ENCODE assay signal across 8 cellular contexts in the genomic region with DNA sequence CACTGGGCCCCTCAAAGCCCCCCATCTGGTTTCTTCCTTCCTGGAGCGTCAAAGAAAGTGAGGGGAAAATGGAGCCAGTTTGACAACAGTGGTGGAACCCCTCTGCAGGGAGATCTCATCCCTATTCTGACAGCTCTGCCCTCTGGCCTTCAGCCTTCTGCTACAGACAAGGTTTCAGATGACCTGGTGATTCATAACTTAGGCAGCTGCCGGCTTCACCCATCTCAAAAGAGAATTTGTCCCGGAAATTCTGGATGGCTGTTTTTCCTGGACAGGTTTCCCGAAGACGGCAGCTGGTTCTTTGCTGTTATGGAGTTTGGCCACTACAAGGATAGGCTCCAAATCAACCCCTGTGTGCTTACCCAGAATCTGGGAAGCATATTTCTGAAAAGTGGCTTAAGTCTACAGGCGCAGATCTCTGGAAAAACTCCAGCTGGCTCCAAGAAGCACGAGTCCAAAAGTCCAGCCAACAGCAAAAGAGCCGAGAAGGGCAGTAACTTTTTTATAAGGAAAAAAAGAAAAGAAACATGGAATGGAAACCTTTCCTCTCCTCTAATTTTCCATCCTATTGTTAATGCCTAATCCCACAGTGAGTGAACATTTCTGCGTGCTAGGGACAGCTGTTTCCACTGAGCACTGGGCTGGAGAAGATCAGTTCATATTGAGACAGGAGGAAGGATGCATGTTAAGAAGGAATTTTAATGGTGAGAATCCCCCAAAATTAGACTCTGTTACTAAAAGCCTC. TPM values are rescaled to one million over a fixed set of nuclear protein-coding genes. Genes with fewer than 3 reads are reported as not detected.
A peak's percentile ranks its signal among the peaks of the same experiment; 100 is the strongest.
DNase-seq lines count a peak whose midpoint lies in the region; ATAC-seq and TF ChIP-seq lines count a peak whose summit lies in the region.

No MANE protein-coding gene starts in this region.

- DNase-seq in BJ (ENCODE audit: low read depth): peak; percentile 59
- DNase-seq in NCI-H446 (lab: John Stamatoyannopoulos, UW): peak; percentile 50 to 91
- no peak for DNase-seq in neural progenitor cell (ENCODE audit: low spot score)
- no peak for DNase-seq in WERI-Rb-1
- no peak for DNase-seq in HuH-7.5 (ENCODE audit: low spot score)

- no peak for TF ChIP-seq CTCF in BJ (IDR thresholded peaks at IDR 0.05; ENCODE audit: insufficient read depth, low read depth, low read length)
- TF ChIP-seq CTCF in neural progenitor cell (IDR thresholded peaks at IDR 0.05): no peak
- no peak for TF ChIP-seq CTCF in WERI-Rb-1 (IDR thresholded peaks at IDR 0.05; ENCODE audit: low read depth, low read length)

- H4K20me1 ChIP-seq in neural progenitor cell (ENCODE audit: low read depth): no peaks in the 10 kb centered on the region

- POLR2A ChIA-PET in BJ (lab: Charles Lee): no interaction called here

- peak overlapping the region; percentile 33 for H3K4me3 Mint-ChIP-seq in neural progenitor cell

- H3K27me3 ChIP-seq in BJ (ENCODE audit: control insufficient read depth, insufficient read depth, low read length): no peaks in the 10 kb centered on the region
- H3K27me3 ChIP-seq in neural progenitor cell: no peaks in the 10 kb centered on the region
- H3K27me3 ChIP-seq in WERI-Rb-1 (ENCODE audit: insufficient read depth, low read depth, severe bottlenecking): no peaks in the 10 kb centered on the region

- H3K9me3 ChIP-seq in neural progenitor cell (ENCODE audit: low read depth) (no peaks in the 10 kb centered on the region), WERI-Rb-1 (ENCODE audit: severe bottlenecking) (no peaks in the 10 kb centered on the region)

- H3K27me3 Mint-ChIP-seq in neural progenitor cell (ENCODE audit: insufficient read depth, low read depth): peaks cover 11% of the 10 kb centered on the region

- peaks cover 6% of the 10 kb centered on the region for H3K36me3 Mint-ChIP-seq in neural progenitor cell

- H3K4me1 ChIP-seq in neural progenitor cell: peaks cover 19% of the 10 kb centered on the region

- H3K36me3 ChIP-seq in BJ (ENCODE audit: control insufficient read depth, insufficient read depth, low read length) (no peaks in the 10 kb centered on the region), neural progenitor cell (no peaks in the 10 kb centered on the region), WERI-Rb-1 (no peaks in the 10 kb centered on the region)

- H3K27ac Mint-ChIP-seq in neural progenitor cell: peak overlapping the region; percentile 100

- no peaks in the 10 kb centered on the region for H3F3A ChIP-seq in neural progenitor cell (ENCODE audit: low read depth)

- ATAC-seq in esophagus mucosa (peak; percentile 61), GM21619 (IDR thresholded peaks at IDR 0.05; ENCODE audit: unreplicated experiment) (no peak), HG03521 (IDR thresholded peaks at IDR 0.05; ENCODE audit: unreplicated experiment) (no peak)

- H3K79me2 ChIP-seq in neural progenitor cell (ENCODE audit: low read depth): no peaks in the 10 kb centered on the region

- peaks cover 68% of the 10 kb centered on the region for H3K4me1 Mint-ChIP-seq in neural progenitor cell

- peaks cover 7% of the 10 kb centered on the region for H3K9me3 Mint-ChIP-seq in neural progenitor cell

- peak overlapping the region; percentile 100 for H2AFZ ChIP-seq in neural progenitor cell (replicated peaks)

- H3K27ac ChIP-seq in neural progenitor cell: no peak overlapping the region
- H3K27ac ChIP-seq in WERI-Rb-1: no peak overlapping the region

- H3K9ac ChIP-seq in neural progenitor cell: no peak overlapping the region

- CTCF ChIA-PET in BJ (lab: Yijun Ruan, JAX): interaction anchor here (0.6 to 2.5 kb wide), 7 partner anchors 10 to 393 kb away, joined by 3 to 12 read pairs (median 3); no protein-coding TSS in a partner anchor

- peak overlapping the region; percentile 43 for H3K4me2 ChIP-seq in neural progenitor cell

- H3K4me3 ChIP-seq in BJ (ENCODE audit: low read depth, low read length): no peak overlapping the region
- no peak overlapping the region for H3K4me3 ChIP-seq in neural progenitor cell
- no peak overlapping the region for H3K4me3 ChIP-seq in WERI-Rb-1 (ENCODE audit: low read depth, low read length)

RNA-seq across cellular contexts. Expression of gene ZNF366, which starts 54.5 kb away (rescaled TPM):
- not detected in 2 replicates for polyA plus RNA-seq in BJ (2011; rRNA removed)
- not detected in 2 replicates for polyA minus RNA-seq in BJ (2011; rRNA and poly(A)+ RNA removed)
- total RNA-seq in esophagus mucosa: 1.1 TPM
- not detected in 2 replicates for total RNA-seq in neural progenitor cell (ENCODE audit: low replicate concordance)

Comparison
In these comparisons a context has a peak if more than half of its experiments do, and no peak if none do; other contexts are left out.
1. DNase-seq: peak in BJ (single experiment) and NCI-H446 (2 of 2); none in neural progenitor cell (single experiment), WERI-Rb-1 (single experiment) and HuH-7.5 (single experiment).